Comparison of ENCODE assay signal across 8 cellular contexts in the genomic region with DNA sequence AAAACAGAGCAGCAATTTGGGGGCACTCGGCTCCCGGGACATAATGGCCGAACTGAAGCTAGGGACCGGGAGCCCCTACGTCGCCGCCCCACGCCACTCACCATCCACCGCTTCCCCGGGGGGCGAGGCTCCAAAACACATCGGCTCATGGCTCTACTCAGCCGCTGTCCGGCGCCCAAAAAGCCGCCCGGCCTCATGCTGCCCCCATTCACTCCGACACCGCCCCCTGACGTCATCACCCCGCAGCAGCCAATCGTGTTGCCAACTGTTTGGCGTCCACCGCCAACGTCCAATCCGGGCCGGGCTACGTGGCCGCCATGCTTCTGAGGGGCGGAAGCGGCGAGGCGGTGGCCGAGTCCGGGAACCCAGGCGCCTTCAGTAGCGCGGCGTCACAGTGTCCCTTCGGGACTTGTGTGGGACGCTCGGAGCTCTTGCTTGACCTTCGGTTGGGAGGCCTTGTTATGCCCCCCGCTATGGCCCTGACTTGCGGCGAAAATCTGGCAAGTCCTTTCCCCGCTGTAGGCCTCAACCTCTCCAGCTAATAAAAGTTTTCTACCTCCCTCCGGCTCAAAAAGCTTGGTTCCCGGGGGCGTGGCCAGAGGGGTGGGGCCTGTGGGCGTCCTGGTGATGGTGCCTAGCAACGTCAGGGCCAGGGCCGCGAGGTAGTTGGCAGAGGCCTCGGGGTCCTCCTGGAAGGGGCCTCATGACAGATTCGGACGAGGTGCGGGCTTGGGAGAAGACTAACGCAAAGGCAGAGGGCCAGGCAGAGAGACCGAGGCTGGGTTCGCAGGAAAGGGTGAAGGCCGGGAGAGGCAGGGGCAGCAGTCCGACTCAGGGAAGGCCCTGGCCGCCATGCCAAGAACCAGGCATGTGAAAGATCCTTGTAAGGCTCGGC. TPM values are rescaled to one million over a fixed set of nuclear protein-coding genes. Genes with fewer than 3 reads are reported as not detected.
DNase-seq lines count a peak whose midpoint lies in the region; ATAC-seq and TF ChIP-seq lines count a peak whose summit lies in the region.

A gene with protein sequence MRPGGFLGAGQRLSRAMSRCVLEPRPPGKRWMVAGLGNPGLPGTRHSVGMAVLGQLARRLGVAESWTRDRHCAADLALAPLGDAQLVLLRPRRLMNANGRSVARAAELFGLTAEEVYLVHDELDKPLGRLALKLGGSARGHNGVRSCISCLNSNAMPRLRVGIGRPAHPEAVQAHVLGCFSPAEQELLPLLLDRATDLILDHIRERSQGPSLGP (minus strand): TSS at position 221 of the 895 bp plus-strand sequence. CDS start 24 bp downstream, at position 197.
A gene with protein sequence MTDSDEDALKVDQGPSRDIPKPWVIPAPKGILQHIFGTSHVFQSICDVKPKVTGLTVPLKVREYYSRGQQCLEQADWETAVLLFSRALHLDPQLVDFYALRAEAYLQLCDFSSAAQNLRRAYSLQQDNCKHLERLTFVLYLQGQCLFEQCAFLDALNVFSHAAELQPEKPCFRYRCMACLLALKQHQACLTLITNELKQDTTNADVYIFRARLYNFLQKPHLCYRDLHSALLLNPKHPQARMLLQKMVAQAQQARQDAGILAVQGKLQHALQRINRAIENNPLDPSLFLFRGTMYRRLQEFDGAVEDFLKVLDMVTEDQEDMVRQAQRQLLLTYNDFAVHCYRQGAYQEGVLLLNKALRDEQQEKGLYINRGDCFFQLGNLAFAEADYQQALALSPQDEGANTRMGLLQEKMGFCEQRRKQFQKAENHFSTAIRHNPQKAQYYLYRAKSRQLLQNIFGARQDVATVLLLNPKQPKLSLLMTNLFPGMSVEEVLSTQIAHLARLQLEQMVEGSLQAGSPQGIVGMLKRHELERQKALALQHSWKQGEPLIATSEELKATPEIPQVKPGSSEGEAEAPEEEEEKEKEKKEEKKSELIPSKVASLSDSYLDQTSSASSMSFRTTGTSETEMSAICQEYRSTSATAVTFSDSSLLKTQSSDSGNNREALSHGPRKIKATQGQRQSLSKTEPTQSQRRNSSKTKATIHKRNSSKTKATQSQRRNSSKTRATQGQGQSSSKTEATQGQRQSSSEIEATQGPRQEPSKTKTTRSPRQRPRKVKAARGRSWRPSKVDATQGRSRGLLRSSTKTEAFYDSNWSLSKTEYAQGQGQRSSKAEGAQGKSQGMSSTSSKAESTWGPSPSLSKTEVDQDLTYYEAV (plus strand): TSS at position 637 of the 895 bp plus-strand sequence. CDS start 67 bp downstream, at position 704.

- H3K9me3 ChIP-seq in BE2C = no peaks in the 10 kb centered on the region

- no peaks in the 10 kb centered on the region for H3K27me3 ChIP-seq in BE2C

- ATAC-seq in HG03457 (IDR thresholded peaks at IDR 0.05; ENCODE audit: unreplicated experiment) = peak; percentile 81

- TF ChIP-seq CTCF in BE2C (IDR thresholded peaks at IDR 0.05; ENCODE audit: low read depth, low read length) = no peak

- peak within 1 kb of the TSS; percentile 75 for H3K27ac ChIP-seq in cingulate gyrus (ENCODE audit: low read depth, low read length)

- H3K4me1 ChIP-seq in BE2C = peaks cover 10% of the 10 kb centered on the region

- H3K4me3 ChIP-seq in BE2C (ENCODE audit: low read depth, low read length) = peak within 1 kb of the TSS; percentile 88

- DNase-seq in BE2C (peak; percentile 98), GM19240 (ENCODE audit: insufficient read length, low spot score) (peak; percentile 99), NCI-H524 (lab: John Stamatoyannopoulos, UW) (peak; percentile 95), kidney tubule cell (ENCODE audit: low spot score) (peak; percentile 95)
- DNase-seq in activated CD4-positive, alpha-beta T cell treated with anti-CD3 and anti-CD28 coated beads for 4 hours = peak; percentile 96 to 97
- peak; percentile 85 to 98 for DNase-seq in stimulated activated CD4-positive, alpha-beta T cell treated with anti-CD3 and anti-CD28 coated beads, Interleukin-1b, Interleukin-23, amount 100 ng/mL, for 1 hour (ENCODE audit: low read depth in 2 of 2)

- H3K36me3 ChIP-seq in BE2C = no peaks in the 10 kb centered on the region

RNA-seq across cellular contexts. Expression of the first gene that starts in this region (rescaled TPM):
- 33.7 TPM for polyA plus RNA-seq in BE2C (2012; ENCODE audit: insufficient read depth, insufficient read length, low read depth)

RNA-seq across cellular contexts. Expression of the second gene that starts in this region (rescaled TPM):
- 0.28 TPM for polyA plus RNA-seq in BE2C (2012; ENCODE audit: insufficient read depth, insufficient read length, low read depth)

Comparison
In these comparisons a context has a peak if more than half of its experiments do, and no peak if none do; other contexts are left out.
1. Peak in every context shown above with its lines: DNase-seq, ATAC-seq, H3K4me3 ChIP-seq and H3K27ac ChIP-seq.